15 cellular contexts compared by ENCODE assay signal in the genomic region with DNA sequence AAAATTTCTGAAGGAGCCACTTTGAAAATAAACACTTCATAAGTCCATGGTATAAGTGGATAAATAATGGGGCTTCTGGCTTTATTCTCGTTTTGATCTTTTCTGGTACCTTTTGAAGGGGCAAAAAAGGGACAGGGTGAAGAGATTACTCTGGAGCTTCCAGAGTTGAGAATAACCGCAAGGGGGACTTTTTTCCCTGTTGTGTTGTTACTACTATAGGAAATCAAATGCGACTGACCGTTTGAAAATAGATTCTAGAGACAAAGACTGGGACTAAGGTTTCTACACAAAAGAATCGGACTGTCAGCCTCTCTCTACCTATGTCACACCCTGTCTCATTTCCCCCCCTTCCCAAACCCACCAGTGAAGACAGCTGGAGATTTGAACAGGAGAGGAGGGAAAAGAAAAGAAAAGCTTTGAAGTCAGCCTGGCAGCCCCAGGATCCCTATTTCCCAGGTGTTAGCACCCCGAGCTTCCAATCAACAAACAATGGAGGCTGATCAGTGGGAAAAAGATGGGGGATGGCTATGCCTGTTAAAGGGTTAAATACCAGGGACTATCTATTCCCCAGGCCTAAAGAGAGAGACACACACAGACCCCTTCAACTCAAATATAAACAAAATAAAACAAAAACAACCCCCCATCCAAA. TPM values are rescaled to one million over a fixed set of nuclear protein-coding genes. Genes with fewer than 3 reads are reported as not detected.
A peak's percentile ranks its signal among the peaks of the same experiment; 100 is the strongest.
DNase-seq lines count a peak whose midpoint lies in the region; ATAC-seq and TF ChIP-seq lines count a peak whose summit lies in the region.
"Had no signal": no experiment of that assay in that cellular context is flagged by ENCODE, and none has a peak within 500 bp of the region (broad histone marks: within the 10 kb centered on the region; RNA-seq: fewer than 3 reads in every experiment).

No MANE protein-coding gene starts in this region.

- H3K36me3 Mint-ChIP-seq in T-helper 17 cell (ENCODE audit: low read depth): peaks cover 3% of the 10 kb centered on the region
- H3K36me3 Mint-ChIP-seq: activated CD4-positive, alpha-beta memory T cell treated with anti-CD3 and anti-CD28 coated beads for 36 hours had no signal

- peak overlapping the region; percentile 90 for H3K4me3 ChIP-seq in AG04450 (ENCODE audit: low read depth, low read length)
- H3K4me3 ChIP-seq in WI38 (ENCODE audit: low read depth, low read length): peak overlapping the region; percentile 79
- H3K4me3 ChIP-seq in fibroblast of mammary gland (ENCODE audit: control insufficient read depth, low read depth, low read length): peak overlapping the region; percentile 34
- peak overlapping the region; percentile 49 for H3K4me3 ChIP-seq in rectal smooth muscle tissue (ENCODE audit: low read length)
- no peak overlapping the region for H3K4me3 ChIP-seq in H7 (ENCODE audit: insufficient read depth, low read depth, low read length)

- H3K4me3 Mint-ChIP-seq in T-helper 17 cell: no peak overlapping the region
- H3K4me3 Mint-ChIP-seq: activated CD4-positive, alpha-beta memory T cell treated with anti-CD3 and anti-CD28 coated beads for 36 hours; dendritic cell treated with granulocyte-macrophage colony-stimulating factor and Interleukin-4, amounts not matched to agents 40 ng/mL and 50 ng/mL, for 4 days had no signal

- H3K4me1 ChIP-seq in rectal smooth muscle tissue (ENCODE audit: control insufficient read depth, insufficient read depth, low read length): peaks cover 80% of the 10 kb centered on the region
- H3K4me1 ChIP-seq: foreskin keratinocyte had no signal

- ATAC-seq in T-helper 17 cell (no peak), GM21515 (IDR thresholded peaks at IDR 0.05; ENCODE audit: unreplicated experiment) (no peak)
- ATAC-seq: foreskin keratinocyte had no signal

- POLR2A ChIA-PET in AG04450 (lab: Yijun Ruan, JAX): interaction anchor here (0.8 to 4.5 kb wide), 7 partner anchors 8 to 24 kb away, joined by 3 to 40 read pairs (median 6); a partner anchor contains a TSS

- H3K9me3 ChIP-seq in AG04450 (ENCODE audit: control insufficient read depth, insufficient read depth, low read length): no peaks in the 10 kb centered on the region
- no peaks in the 10 kb centered on the region for H3K9me3 ChIP-seq in T-helper 17 cell (ENCODE audit: control insufficient read depth, low read length, poor library complexity, severe bottlenecking)

- H3K27ac Mint-ChIP-seq in T-helper 17 cell: no peak overlapping the region
- H3K27ac Mint-ChIP-seq: activated CD4-positive, alpha-beta memory T cell treated with anti-CD3 and anti-CD28 coated beads for 36 hours; dendritic cell treated with granulocyte-macrophage colony-stimulating factor and Interleukin-4, amounts not matched to agents 40 ng/mL and 50 ng/mL, for 4 days had no signal

- peaks cover 6% of the 10 kb centered on the region for H3K27me3 Mint-ChIP-seq in T-helper 17 cell

- peak; percentile 42 for TF ChIP-seq CTCF in AG04450 (IDR thresholded peaks at IDR 0.05; ENCODE audit: low read depth, low read length)
- TF ChIP-seq CTCF in WI38 (IDR thresholded peaks at IDR 0.05; ENCODE audit: low read depth, low read length): no peak
- peak; percentile 6 for TF ChIP-seq CTCF in fibroblast of mammary gland (conservative IDR thresholded peaks at IDR 0.05; ENCODE audit: control insufficient read depth, insufficient read depth, low read depth, low read length)

- H3K36me3 ChIP-seq in rectal smooth muscle tissue (ENCODE audit: control insufficient read depth, insufficient read depth, low read length) (no peaks in the 10 kb centered on the region), H7 (replicated peaks; ENCODE audit: control insufficient read depth, insufficient read depth, low read length) (no peaks in the 10 kb centered on the region)

- CTCF ChIA-PET in AG04450 (lab: Charles Lee): interaction anchor here (1.0 to 3.3 kb wide), 4 partner anchors 10 to 218 kb away, joined by 3 to 13 read pairs (median 4); no protein-coding TSS in a partner anchor

- DNase-seq in AG04450 (ENCODE audit: low read depth, low spot score): no peak
- no peak for DNase-seq in fibroblast of mammary gland (ENCODE audit: low read depth)
- no peak for DNase-seq in T-helper 17 cell
- DNase-seq in 8988T: no peak
- DNase-seq in H7: no peak
- DNase-seq: ACHN; activated CD4-positive, alpha-beta memory T cell treated with anti-CD3 and anti-CD28 coated beads for 36 hours; amygdala; foreskin keratinocyte; NCI-H1092; NCI-H2227 treated with DMSO at 0.1 percent for 48 hours had no signal

- H3K27ac ChIP-seq in AG04450 (ENCODE audit: low read depth, low read length) (peak overlapping the region; percentile 94), rectal smooth muscle tissue (ENCODE audit: low read depth, low read length) (peak overlapping the region; percentile 94)
- H3K27ac ChIP-seq: foreskin keratinocyte had no signal

- H3K27me3 ChIP-seq in AG04450 (ENCODE audit: control insufficient read depth, insufficient read depth, low read length) (no peaks in the 10 kb centered on the region), rectal smooth muscle tissue (ENCODE audit: control insufficient read depth, insufficient read depth, low read length) (no peaks in the 10 kb centered on the region), H7 (ENCODE audit: control insufficient read depth, insufficient read depth, low read length) (peaks cover 100% of the 10 kb centered on the region)

- peaks cover 10% of the 10 kb centered on the region for H3K4me1 Mint-ChIP-seq in T-helper 17 cell

- no peak overlapping the region for H3K9ac ChIP-seq in rectal smooth muscle tissue (ENCODE audit: low read length)

RNA-seq across cellular contexts. Expression of a gene that starts 8.3 kb away (rescaled TPM):
- polyA plus RNA-seq in AG04450 (2011; rRNA removed): 5.8 and 6.1 TPM in 2 replicates
- 8.2 and 9.9 TPM in 2 replicates for polyA minus RNA-seq in AG04450 (2011; rRNA and poly(A)+ RNA removed)
- total RNA-seq in T-helper 17 cell: 1 to 10 TPM in 1 of 2 donors, under 1 TPM in 1; 0.91 to 1.8 TPM
- total RNA-seq in H7 (2014; rRNA removed; shearing (Covaris generic)): 0.03 TPM in 1 of 2 replicates, not detected in the other

RNA-seq across cellular contexts. Expression of a gene that starts 20.2 kb away (rescaled TPM):
- 28.3 and 33.0 TPM in 2 replicates for polyA plus RNA-seq in AG04450 (2011; rRNA removed)
- 12.3 and 12.5 TPM in 2 replicates for polyA minus RNA-seq in AG04450 (2011; rRNA and poly(A)+ RNA removed)
- 1 to 10 TPM; 1.7 to 4.6 TPM for total RNA-seq in T-helper 17 cell
- 4.5 and 6.8 TPM in 2 replicates for total RNA-seq in H7 (2014; rRNA removed; shearing (Covaris generic))

RNA-seq across cellular contexts. Expression of a gene that starts 23.8 kb away (rescaled TPM):
- polyA plus RNA-seq in AG04450 (2011; rRNA removed): 9.4 and 9.8 TPM in 2 replicates
- 4.2 and 4.4 TPM in 2 replicates for polyA minus RNA-seq in AG04450 (2011; rRNA and poly(A)+ RNA removed)
- not detected for total RNA-seq in T-helper 17 cell
- not detected in 2 replicates for total RNA-seq in H7 (2014; rRNA removed; shearing (Covaris generic))
- total RNA-seq: activated CD4-positive, alpha-beta memory T cell treated with anti-CD3 and anti-CD28 coated beads for 36 hours; foreskin keratinocyte had no signal
- polyA plus RNA-seq: foreskin keratinocyte had no signal

RNA-seq across cellular contexts. Expression of a gene that starts 24.9 kb away (rescaled TPM):
- polyA plus RNA-seq in AG04450 (2011; rRNA removed): 16.3 and 17.9 TPM in 2 replicates
- polyA minus RNA-seq in AG04450 (2011; rRNA and poly(A)+ RNA removed): 7.4 and 10.2 TPM in 2 replicates
- 10 to 100 TPM in 1 of 2 donors, 1 to 10 TPM in 1; 4.5 to 18.8 TPM for total RNA-seq in T-helper 17 cell
- 11.8 and 16.1 TPM in 2 replicates for total RNA-seq in H7 (2014; rRNA removed; shearing (Covaris generic))

RNA-seq across cellular contexts. Expression of a gene that starts 35.0 kb away (rescaled TPM):
- 15.4 and 20.4 TPM in 2 replicates for polyA plus RNA-seq in AG04450 (2011; rRNA removed)
- polyA minus RNA-seq in AG04450 (2011; rRNA and poly(A)+ RNA removed): 9.1 and 12.0 TPM in 2 replicates
- not detected for total RNA-seq in T-helper 17 cell
- not detected in 2 replicates for total RNA-seq in H7 (2014; rRNA removed; shearing (Covaris generic))
- total RNA-seq: foreskin keratinocyte had no signal
- polyA plus RNA-seq: foreskin keratinocyte had no signal
